1 cellular context compared by ENCODE assay signal in genomic region chr13:32259116-32259515, GRCh38.
A peak's percentile ranks its signal among the peaks of the same experiment; 100 is the strongest.
TF ChIP-seq lines count a peak whose summit lies in the region.

No MANE protein-coding gene starts in this region.

TF ChIP-seq in liver, 16 proteins besides CTCF, POLR2A, EP300 and RAD21:
- TF ChIP-seq TAF1 (conservative IDR thresholded peaks at IDR 0.05) (no peak), HNF4G (IDR thresholded peaks at IDR 0.05) (peak; percentile 75), FOXA1 (IDR thresholded peaks at IDR 0.05) (no peak), FOXA2 (IDR thresholded peaks at IDR 0.05) (no peak), JUND (IDR thresholded peaks at IDR 0.05) (no peak), ATF3 (IDR thresholded peaks at IDR 0.05) (no peak), EGR1 (IDR thresholded peaks at IDR 0.05; ENCODE audit: low read depth in 2 of 2) (no peak), SP1 (IDR thresholded peaks at IDR 0.05) (no peak), GABPA (IDR thresholded peaks at IDR 0.05 in 1 of 2, conservative IDR thresholded peaks at IDR 0.05 in 1 of 2) (no peak), MAX (IDR thresholded peaks at IDR 0.05) (no peak), REST (IDR thresholded peaks at IDR 0.05) (no peak), RXRA (IDR thresholded peaks at IDR 0.05) (peak in 1 of 2 donors; percentile 4), NR2F2 (IDR thresholded peaks at IDR 0.05) (no peak), YY1 (IDR thresholded peaks at IDR 0.05) (peak; percentile 18), HNF4A (conservative IDR thresholded peaks at IDR 0.05) (peak; percentile 81 to 89)
- TF ChIP-seq, protein P1, sequence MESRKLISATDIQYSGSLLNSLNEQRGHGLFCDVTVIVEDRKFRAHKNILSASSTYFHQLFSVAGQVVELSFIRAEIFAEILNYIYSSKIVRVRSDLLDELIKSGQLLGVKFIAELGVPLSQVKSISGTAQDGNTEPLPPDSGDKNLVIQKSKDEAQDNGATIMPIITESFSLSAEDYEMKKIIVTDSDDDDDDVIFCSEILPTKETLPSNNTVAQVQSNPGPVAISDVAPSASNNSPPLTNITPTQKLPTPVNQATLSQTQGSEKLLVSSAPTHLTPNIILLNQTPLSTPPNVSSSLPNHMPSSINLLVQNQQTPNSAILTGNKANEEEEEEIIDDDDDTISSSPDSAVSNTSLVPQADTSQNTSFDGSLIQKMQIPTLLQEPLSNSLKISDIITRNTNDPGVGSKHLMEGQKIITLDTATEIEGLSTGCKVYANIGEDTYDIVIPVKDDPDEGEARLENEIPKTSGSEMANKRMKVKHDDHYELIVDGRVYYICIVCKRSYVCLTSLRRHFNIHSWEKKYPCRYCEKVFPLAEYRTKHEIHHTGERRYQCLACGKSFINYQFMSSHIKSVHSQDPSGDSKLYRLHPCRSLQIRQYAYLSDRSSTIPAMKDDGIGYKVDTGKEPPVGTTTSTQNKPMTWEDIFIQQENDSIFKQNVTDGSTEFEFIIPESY (IDR thresholded peaks at IDR 0.05), result no peak
